ENCODE assay signal across 19 cellular contexts in genomic region chr15:41521614-41522013, GRCh38. TPM values are rescaled to one million over a fixed set of nuclear protein-coding genes. Genes with fewer than 3 reads are reported as not detected.
DNase-seq lines count a peak whose midpoint lies in the region; ATAC-seq and TF ChIP-seq lines count a peak whose summit lies in the region.
"Had no signal": no experiment of that assay in that cellular context is flagged by ENCODE, and none has a peak within 500 bp of the region (broad histone marks: within the 10 kb centered on the region; RNA-seq: fewer than 3 reads in every experiment).

No MANE protein-coding gene starts in this region.

- H3K4me1 ChIP-seq in CD4-positive, CD25-positive, alpha-beta regulatory T cell (ENCODE audit: control insufficient read depth, insufficient read depth, low read length, poor library complexity, severe bottlenecking): no peaks in the 10 kb centered on the region
- H3K4me1 ChIP-seq in adrenal gland (replicated peaks in 1 of 2): peaks cover 0 to 5% of the 10 kb centered on the region in 2 donors
- H3K4me1 ChIP-seq in spleen: peaks cover 0 to 16% (median 2%) of the 10 kb centered on the region in 6 donors

- intact Hi-C loops in adrenal gland (cut with DNase I) (no loop called here), spleen (cut with DNase I; ENCODE audit: low total_unique reads) (no loop called here), MCF 10A (cut with micrococcal nuclease) (no loop called here)

- no peaks in the 10 kb centered on the region for H3K27me3 ChIP-seq in CD4-positive, CD25-positive, alpha-beta regulatory T cell (ENCODE audit: control insufficient read depth, insufficient read depth, low read length)
- H3K27me3 ChIP-seq in adrenal gland: no peaks in the 10 kb centered on the region
- H3K27me3 ChIP-seq in spleen (replicated peaks in 1 of 7): no peaks in the 10 kb centered on the region
- H3K27me3 ChIP-seq: BLaER1 had no signal

- CTCF ChIA-PET in MCF 10A (lab: Yijun Ruan, JAX): no interaction called here

- peaks cover 34% of the 10 kb centered on the region for H3K36me3 Mint-ChIP-seq in CD4-positive, CD25-positive, alpha-beta regulatory T cell
- peaks cover 39% of the 10 kb centered on the region for H3K36me3 Mint-ChIP-seq in MCF 10A (ENCODE audit: insufficient read depth, unreplicated experiment)

- POLR2A ChIA-PET in MCF 10A (lab: Yijun Ruan, JAX): interaction anchor here (1.7 kb wide), 1 partner anchor 23 kb away, joined by 4 read pairs; the partner anchor contains the start of gene RPAP1

- BruUV-seq in MCF 10A (replicated peaks; lab: Mats Ljungman, UMichigan): no TSS peak

- H3K27ac ChIP-seq in CD4-positive, CD25-positive, alpha-beta regulatory T cell (ENCODE audit: insufficient read depth, low read length, poor library complexity, severe bottlenecking): no peak overlapping the region
- H3K27ac ChIP-seq in adrenal gland: peak overlapping the region in 3 of 5 donors; percentile 39 to 65 (median 45)
- H3K27ac ChIP-seq in spleen: peak overlapping the region in 1 of 8 donors; percentile 33
- H3K27ac ChIP-seq: BLaER1, PC-9 had no signal

- H3K27ac Mint-ChIP-seq in CD4-positive, CD25-positive, alpha-beta regulatory T cell: peak overlapping the region in 2 of 3 donors; percentile 54 to 88
- H3K27ac Mint-ChIP-seq in MCF 10A (ENCODE audit: low read depth, unreplicated experiment): no peak overlapping the region
- H3K27ac Mint-ChIP-seq: CD4-positive, alpha-beta T cell had no signal

- H3K27me3 Mint-ChIP-seq in CD4-positive, CD25-positive, alpha-beta regulatory T cell: no peaks in the 10 kb centered on the region
- no peaks in the 10 kb centered on the region for H3K27me3 Mint-ChIP-seq in MCF 10A (ENCODE audit: insufficient read depth, unreplicated experiment)
- H3K27me3 Mint-ChIP-seq: CD4-positive, alpha-beta T cell had no signal

- no peak for DNase-seq in CD4-positive, CD25-positive, alpha-beta regulatory T cell
- DNase-seq in adrenal gland (peak; percentile 54 to 88 (median 84)), spleen (peak; percentile 81), MCF 10A (ENCODE audit: unreplicated experiment) (no peak), KG1 (lab: John Stamatoyannopoulos, UW) (no peak)
- DNase-seq: CD4-positive, alpha-beta T cell; KBM-7; MM.1S; NCI-H1048; NCI-H1417; NCI-H1694; NCI-H2081; NCI-H2227 treated with DMSO at 0.1 percent for 48 hours; NCI-H526 treated with DMSO at 0.1 percent for 48 hours; PC-9; RPMI8226; SHP77 had no signal

- TF ChIP-seq CTCF in adrenal gland (IDR thresholded peaks at IDR 0.05) (no peak), spleen (IDR thresholded peaks at IDR 0.05 in 8 of 11, conservative IDR thresholded peaks at IDR 0.05 in 3 of 11) (no peak), MCF 10A (IDR thresholded peaks at IDR 0.05; ENCODE audit: unreplicated experiment) (no peak)

- H3K36me3 ChIP-seq in CD4-positive, CD25-positive, alpha-beta regulatory T cell (ENCODE audit: control insufficient read depth, insufficient read depth, low read length): peaks cover 10% of the 10 kb centered on the region
- H3K36me3 ChIP-seq in adrenal gland (replicated peaks in 1 of 2): peaks cover 0 to 6% of the 10 kb centered on the region in 2 donors
- H3K36me3 ChIP-seq in spleen: peaks cover 0 to 78% (median 21%) of the 10 kb centered on the region in 6 donors

- H3K4me3 ChIP-seq in CD4-positive, CD25-positive, alpha-beta regulatory T cell (ENCODE audit: low read depth, low read length): no peak overlapping the region
- H3K4me3 ChIP-seq in adrenal gland: no peak overlapping the region
- H3K4me3 ChIP-seq in spleen: no peak overlapping the region
- H3K4me3 ChIP-seq: BLaER1, PC-9 had no signal

- 42 to 50% (median 47%) methylated on average over 8 to 9 of the region's 9 CpGs for WGBS in adrenal gland, 4 donors
- WGBS in spleen, 5 donors: 73 to 83% (median 80%) methylated on average over 7 to 9 of the region's 9 CpGs

- no peaks in the 10 kb centered on the region for H3K9me3 Mint-ChIP-seq in CD4-positive, CD25-positive, alpha-beta regulatory T cell
- H3K9me3 Mint-ChIP-seq in MCF 10A (ENCODE audit: unreplicated experiment): no peaks in the 10 kb centered on the region
- H3K9me3 Mint-ChIP-seq: CD4-positive, alpha-beta T cell had no signal

- no peak for TF ChIP-seq POLR2A in adrenal gland (IDR thresholded peaks at IDR 0.05)
- no peak for TF ChIP-seq POLR2A in spleen (IDR thresholded peaks at IDR 0.05)

- H3K4me3 Mint-ChIP-seq in CD4-positive, CD25-positive, alpha-beta regulatory T cell: no peak overlapping the region
- H3K4me3 Mint-ChIP-seq in MCF 10A (ENCODE audit: unreplicated experiment): no peak overlapping the region
- H3K4me3 Mint-ChIP-seq: CD4-positive, alpha-beta T cell had no signal

- peaks cover 0 to 5% (median 0%) of the 10 kb centered on the region in 4 donors for H3K4me1 Mint-ChIP-seq in CD4-positive, CD25-positive, alpha-beta regulatory T cell
- peaks cover 5% of the 10 kb centered on the region for H3K4me1 Mint-ChIP-seq in MCF 10A (ENCODE audit: insufficient read depth, unreplicated experiment)

- H3K9me3 ChIP-seq in CD4-positive, CD25-positive, alpha-beta regulatory T cell (ENCODE audit: control insufficient read depth in 2 of 2, low read length in 2 of 2): no peaks in the 10 kb centered on the region
- H3K9me3 ChIP-seq in adrenal gland (replicated peaks in 1 of 3) (no peaks in the 10 kb centered on the region), spleen (no peaks in the 10 kb centered on the region)
- H3K9me3 ChIP-seq: BLaER1 had no signal

- no peak for ATAC-seq in CD4-positive, CD25-positive, alpha-beta regulatory T cell (ENCODE audit: low read depth in 2 of 2)

RNA-seq across cellular contexts. Expression of gene LTK, which starts 8.0 kb away (rescaled TPM):
- total RNA-seq in CD4-positive, CD25-positive, alpha-beta regulatory T cell: 2.0 TPM
- polyA plus RNA-seq in CD4-positive, CD25-positive, alpha-beta regulatory T cell: under 1 TPM; 0.17 to 0.59 (median 0.38) TPM
- total RNA-seq in adrenal gland: 1 to 10 TPM in 3 of 8 donors, under 1 TPM in 5; 0.12 to 2.3 (median 0.66) TPM
- polyA plus RNA-seq in adrenal gland: 1 to 10 TPM in 2 of 3 donors, under 1 TPM in 1; 0.13 to 1.3 (median 1.2) TPM
- 1 to 10 TPM; 2.0 to 7.0 (median 4.5) TPM for total RNA-seq in spleen
- polyA plus RNA-seq in spleen: 1 to 10 TPM in 2 of 3 donors, under 1 TPM in 1; 0.93 to 5.3 (median 4.5) TPM
- 0.17 TPM in 1 of 2 replicates, not detected in the other for total RNA-seq in MCF 10A (2022)
- total RNA-seq: SK-MEL-5 had no signal

RNA-seq across cellular contexts. Expression of gene RPAP1, which starts 22.4 kb away (rescaled TPM):
- 29.5 TPM for total RNA-seq in CD4-positive, CD25-positive, alpha-beta regulatory T cell
- polyA plus RNA-seq in CD4-positive, CD25-positive, alpha-beta regulatory T cell: 1 to 10 TPM; 4.7 to 9.1 (median 8.1) TPM
- 10 to 100 TPM; 18.6 to 44.5 (median 32.0) TPM for total RNA-seq in adrenal gland
- 10 to 100 TPM; 13.0 to 25.3 (median 15.6) TPM for polyA plus RNA-seq in adrenal gland
- total RNA-seq in spleen: 10 to 100 TPM; 15.8 to 35.9 (median 27.7) TPM
- polyA plus RNA-seq in spleen: 10 to 100 TPM in 2 of 3 donors, 1 to 10 TPM in 1; 7.9 to 11.8 (median 10.2) TPM
- total RNA-seq in MCF 10A (2022): 37.5 and 45.1 TPM in 2 replicates

RNA-seq across cellular contexts. Expression of gene ITPKA, which starts 27.9 kb away (rescaled TPM):
- total RNA-seq in CD4-positive, CD25-positive, alpha-beta regulatory T cell: not detected
- not detected for polyA plus RNA-seq in CD4-positive, CD25-positive, alpha-beta regulatory T cell
- total RNA-seq in adrenal gland (10 to 100 TPM in 7 of 8 donors, 1 to 10 TPM in 1; 3.9 to 33.0 (median 14.4) TPM), spleen (under 1 TPM in 3 of 7 donors, not detected in 4; 0.17 to 0.51 (median 0.37) TPM), MCF 10A (2022) (13.5 and 23.4 TPM in 2 replicates)
- polyA plus RNA-seq in adrenal gland (10 to 100 TPM in 2 of 3 donors, under 1 TPM in 1; 0.73 to 20.4 (median 17.1) TPM), spleen (under 1 TPM; 0.09 to 0.19 (median 0.18) TPM)
- total RNA-seq: CD4-positive, alpha-beta T cell had no signal

RNA-seq across cellular contexts. Expression of gene TYRO3, which starts 37.4 kb away (rescaled TPM):
- total RNA-seq in CD4-positive, CD25-positive, alpha-beta regulatory T cell: not detected
- under 1 TPM in 2 of 4 donors, not detected in 2; 0.16 to 0.82 TPM for polyA plus RNA-seq in CD4-positive, CD25-positive, alpha-beta regulatory T cell
- total RNA-seq in adrenal gland (10 to 100 TPM in 6 of 8 donors, 1 to 10 TPM in 2; 9.0 to 23.1 (median 16.9) TPM), spleen (10 to 100 TPM; 10.9 to 36.2 (median 21.4) TPM), MCF 10A (2022) (9.7 and 12.3 TPM in 2 replicates)
- polyA plus RNA-seq in adrenal gland (10 to 100 TPM in 2 of 3 donors, 1 to 10 TPM in 1; 8.8 to 19.0 (median 12.3) TPM), spleen (1 to 10 TPM; 2.6 to 5.7 (median 4.3) TPM)

Comparison
In these comparisons a context has a peak if more than half of its experiments do, and no peak if none do; other contexts are left out.
1. DNase-seq: peak in adrenal gland (7 of 7) and spleen (single experiment); none in CD4-positive, CD25-positive, alpha-beta regulatory T cell (0 of 3), MCF 10A (single experiment) and KG1 (single experiment).